Comparison of ENCODE assay signal across 27 cellular contexts in genomic region chr6:168896321-168896720, GRCh38.
A peak's percentile ranks its signal among the peaks of the same experiment; 100 is the strongest.
DNase-seq lines count a peak whose midpoint lies in the region; ATAC-seq and TF ChIP-seq lines count a peak whose summit lies in the region.
"Had no signal": no experiment of that assay in that cellular context is flagged by ENCODE, and none has a peak within 500 bp of the region (broad histone marks: within the 10 kb centered on the region; RNA-seq: fewer than 3 reads in every experiment).

No MANE protein-coding gene starts in this region.

- no peak overlapping the region for H4K8ac ChIP-seq in IMR-90 (ENCODE audit: low read depth in 2 of 2, low read length in 2 of 2)

- TF ChIP-seq RAD21 in IMR-90 (IDR thresholded peaks at IDR 0.05; ENCODE audit: low read length), result no peak

- no peak overlapping the region for H3K4ac ChIP-seq in IMR-90 (ENCODE audit: low read depth, low read length)

- no peaks in the 10 kb centered on the region for H3K9me1 ChIP-seq in IMR-90 (ENCODE audit: insufficient read depth, low read length)

- in situ Hi-C loops in IMR-90 (cut with MboI; ENCODE audit: low sequenced_read_pairs), result loop anchor here (10.0 to 25.0 kb wide), 2 partner anchors 618 to 984 kb away; no protein-coding TSS in a partner anchor
- in situ Hi-C loops in G401 (cut with HindIII; ENCODE audit: low sequenced_read_pairs), result no loop called here

- no peak overlapping the region for H4K91ac ChIP-seq in IMR-90 (ENCODE audit: insufficient read depth, low read depth, low read length)

- H3K4me1 Mint-ChIP-seq in Caco-2 (ENCODE audit: low read depth, unreplicated experiment), result peaks cover 16% of the 10 kb centered on the region
- peaks cover 25 to 32% of the 10 kb centered on the region in 2 donors for H3K4me1 Mint-ChIP-seq in immature natural killer cell

- no peaks in the 10 kb centered on the region for H4K20me1 ChIP-seq in IMR-90 (ENCODE audit: insufficient read depth, low read length)
- no peaks in the 10 kb centered on the region for H4K20me1 ChIP-seq in osteoblast (ENCODE audit: insufficient read depth, low read length)

- no peak for TF ChIP-seq CTCF in Caco-2 (IDR thresholded peaks at IDR 0.05; ENCODE audit: insufficient read depth in 1 of 2, low read depth in 1 of 2, low read length in 1 of 2, severe bottlenecking in 1 of 2, unreplicated experiment in 1 of 2)
- no peak for TF ChIP-seq CTCF in IMR-90 (conservative IDR thresholded peaks at IDR 0.05; ENCODE audit: low read depth, low read length)
- TF ChIP-seq CTCF in osteoblast (IDR thresholded peaks at IDR 0.05; ENCODE audit: extremely low read depth, low read depth, low read length), result no peak

- 80% methylated on average over 1 of the region's 9 CpGs; no CpG with 5 or more reads in 1 of the 2 experiments for WGBS in IMR-90 (ENCODE audit: extremely low coverage in 2 of 2, insufficient read length in 1 of 2), 2 experiments

- no peak overlapping the region; the same call in 1 of the 2 replicates for H4K5ac ChIP-seq in IMR-90 (ENCODE audit: low read depth, low read length)

- H3K14ac ChIP-seq in IMR-90 (replicated peaks; ENCODE audit: low read depth, low read length), result no peak overlapping the region

- H2BK15ac ChIP-seq in IMR-90 (ENCODE audit: low read depth, low read length), result no peak overlapping the region

- no peak overlapping the region for H3K9ac ChIP-seq in IMR-90 (ENCODE audit: low read depth, low read length)

- peaks cover 6% of the 10 kb centered on the region for H3K4me1 ChIP-seq in Caco-2
- H3K4me1 ChIP-seq in IMR-90 (ENCODE audit: control insufficient read depth, insufficient read depth, low read length), result no peaks in the 10 kb centered on the region
- H3K4me1 ChIP-seq in osteoblast (ENCODE audit: insufficient read depth, low read length), result peaks cover 6% of the 10 kb centered on the region
- H3K4me1 ChIP-seq: foreskin keratinocyte had no signal

- no peak overlapping the region for H3K56ac ChIP-seq in IMR-90 (ENCODE audit: extremely low read depth, insufficient read depth, low read length)

- DNase-seq in Caco-2, result no peak
- no peak for DNase-seq in IMR-90
- no peak for DNase-seq in immature natural killer cell
- DNase-seq in osteoblast (ENCODE audit: insufficient read length, low spot score, missing footprints), result no peak
- no peak for DNase-seq in NCI-H2029 treated with DMSO at 0.1 percent for 48 hours (lab: John Stamatoyannopoulos, UW)
- no peak for DNase-seq in G401 (ENCODE audit: low spot score)
- DNase-seq: activated T-cell treated with anti-CD3 and anti-CD28 coated beads, Interleukin-2, amount 50 U/mL, for 48 hours; amygdala; C1 segment of cervical spinal cord; effector memory CD4-positive, alpha-beta T cell; foreskin keratinocyte; heart left ventricle; Karpas-422; kidney glomerular epithelial cell; lower lobe of right lung; NCI-H1436; NCI-H446 treated with DMSO at 0.1 percent for 48 hours; NCI-H82; occipital lobe; RPMI8226 had no signal

- no peak overlapping the region for H2AK9ac ChIP-seq in IMR-90 (replicated peaks; ENCODE audit: low read depth, low read length, poor library complexity)

- POLR2A ChIA-PET in Caco-2 (lab: Charles Lee) (no interaction called here), IMR-90 (lab: Charles Lee; ENCODE audit: unreplicated experiment) (no interaction called here)

- H2AK5ac ChIP-seq in IMR-90 (ENCODE audit: low read depth, low read length), result no peak overlapping the region

- ATAC-seq in IMR-90 (ENCODE audit: low read depth), result no peak
- no peak for ATAC-seq in GM19467 (IDR thresholded peaks at IDR 0.05; ENCODE audit: unreplicated experiment)
- ATAC-seq: foreskin keratinocyte, GM12878, GM23338 had no signal

- H3K27ac ChIP-seq in IMR-90 (ENCODE audit: insufficient read depth, low read length), result no peak overlapping the region
- H3K27ac ChIP-seq in osteoblast (ENCODE audit: low read depth, low read length), result no peak overlapping the region
- H3K27ac ChIP-seq: coronary artery, foreskin keratinocyte, heart left ventricle, lower lobe of right lung, skin epidermis, tibial nerve had no signal

- dilution Hi-C loops in IMR-90 (cut with HindIII; ENCODE audit: low sequenced_read_pairs, unreplicated experiment), result no loop called here

- TF ChIP-seq POLR2A in IMR-90 (IDR thresholded peaks at IDR 0.05; ENCODE audit: low read depth, low read length), result no peak

- intact Hi-C loops in Caco-2 (cut with micrococcal nuclease; ENCODE audit: unreplicated experiment) (loop anchor here (5.0 kb wide), 1 partner anchor 806 kb away; the partner anchor contains the start of genes C6orf120 and WDR27), IMR-90 (cut with micrococcal nuclease) (loop anchor here (5.0 to 10.0 kb wide), 3 partner anchors 758 to 1636 kb away; no protein-coding TSS in a partner anchor)

- H3K4me3 ChIP-seq in Caco-2 (ENCODE audit: low read depth, low read length), result no peak overlapping the region
- H3K4me3 ChIP-seq in IMR-90 (ENCODE audit: insufficient read depth, low read depth, low read length), result no peak overlapping the region
- no peak overlapping the region for H3K4me3 ChIP-seq in osteoblast (ENCODE audit: insufficient read depth, low read length)
- H3K4me3 ChIP-seq: coronary artery, GM12878, GM23338, heart left ventricle, lower lobe of right lung, skin epidermis, tibial nerve had no signal

- H3K79me1 ChIP-seq in IMR-90 (ENCODE audit: low read depth in 1 of 2, low read length in 2 of 2), result no peaks in the 10 kb centered on the region

- H3K9me3 ChIP-seq in Caco-2 (no peaks in the 10 kb centered on the region), IMR-90 (ENCODE audit: control insufficient read depth, insufficient read depth, low read length) (peaks cover 2% of the 10 kb centered on the region; the same call in 1 of the 2 replicates), osteoblast (ENCODE audit: low read depth, low read length) (no peaks in the 10 kb centered on the region)
- H3K9me3 ChIP-seq: lower lobe of right lung had no signal

- no peaks in the 10 kb centered on the region for H3K27me3 ChIP-seq in Caco-2 (replicated peaks; ENCODE audit: control insufficient read depth, insufficient read depth, low read length)
- H3K27me3 ChIP-seq in IMR-90 (ENCODE audit: control insufficient read depth, insufficient read depth, low read length), result peaks cover 4% of the 10 kb centered on the region; the same call in 1 of the 2 replicates
- H3K27me3 ChIP-seq in osteoblast (ENCODE audit: insufficient read depth, low read length), result peaks cover 8% of the 10 kb centered on the region
- H3K27me3 ChIP-seq: foreskin keratinocyte, tibial nerve had no signal

- H3K4me3 Mint-ChIP-seq in Caco-2 (ENCODE audit: unreplicated experiment) (peak overlapping the region; percentile 6), immature natural killer cell (peak overlapping the region in 3 of 5 donors; percentile 30 to 79 (median 55))
- H3K4me3 Mint-ChIP-seq: GM23338; T-helper 1 cell treated with Interleukin-12 subunit alpha and Interleukin-12 subunit beta and Interleukin-4 antibody, amounts not matched to agents 30 μg/mL and 1 μg/mL, for 36 hours had no signal

- H3K4me2 ChIP-seq in IMR-90 (ENCODE audit: low read depth, low read length) (no peak overlapping the region), osteoblast (ENCODE audit: insufficient read depth, low read length) (no peak overlapping the region)
- H3K4me2 ChIP-seq: GM23338 had no signal

- BruUV-seq in Caco-2 (replicated peaks; lab: Mats Ljungman, UMichigan), result no TSS peak
- no TSS peak for BruUV-seq in IMR-90 (replicated peaks; lab: Mats Ljungman, UMichigan)

- peak overlapping the region; percentile 5 for H2AFZ ChIP-seq in IMR-90 (replicated peaks; ENCODE audit: low read length, poor library complexity)
- peak overlapping the region; percentile 39 for H2AFZ ChIP-seq in osteoblast (ENCODE audit: low read length)
- H2AFZ ChIP-seq: GM23338 had no signal

- CTCF ChIA-PET in Caco-2 (lab: Charles Lee) (no interaction called here), IMR-90 (lab: Yijun Ruan, JAX) (interaction anchor here (1.1 kb wide), 1 partner anchor 55 kb away, joined by 3 read pairs; no protein-coding TSS in a partner anchor)

- H3K27me3 Mint-ChIP-seq in Caco-2 (ENCODE audit: insufficient read depth, unreplicated experiment) (no peaks in the 10 kb centered on the region), immature natural killer cell (ENCODE audit: low read depth in 3 of 3) (peaks cover 0 to 2% (median 0%) of the 10 kb centered on the region in 3 donors)

- no peak overlapping the region for H3K23ac ChIP-seq in IMR-90 (ENCODE audit: low read depth, low read length)

- no peaks in the 10 kb centered on the region for H3K9me3 Mint-ChIP-seq in Caco-2 (ENCODE audit: unreplicated experiment)
- H3K9me3 Mint-ChIP-seq in immature natural killer cell, result peaks cover 0 to 1% (median 0%) of the 10 kb centered on the region in 6 donors
- H3K9me3 Mint-ChIP-seq: GM23338; T-helper 1 cell treated with Interleukin-12 subunit alpha and Interleukin-12 subunit beta and Interleukin-4 antibody, amounts not matched to agents 30 μg/mL and 1 μg/mL, for 36 hours had no signal

- H3K18ac ChIP-seq in IMR-90 (ENCODE audit: low read depth, low read length), result no peak overlapping the region

- H3K36me3 Mint-ChIP-seq in Caco-2 (ENCODE audit: insufficient read depth, unreplicated experiment), result peaks cover 4% of the 10 kb centered on the region
- H3K36me3 Mint-ChIP-seq in immature natural killer cell, result peaks cover 0 to 4% (median 0%) of the 10 kb centered on the region in 3 donors

- H2BK120ac ChIP-seq in IMR-90 (ENCODE audit: low read depth, low read length), result no peak overlapping the region

- H2BK5ac ChIP-seq in IMR-90 (ENCODE audit: low read depth, low read length, poor library complexity, severe bottlenecking), result no peak overlapping the region

- no peaks in the 10 kb centered on the region for H3K79me2 ChIP-seq in osteoblast (ENCODE audit: insufficient read depth, low read length)

- H3K36me3 ChIP-seq in Caco-2 (ENCODE audit: control insufficient read depth, insufficient read depth, low read length), result no peaks in the 10 kb centered on the region
- H3K36me3 ChIP-seq in IMR-90 (ENCODE audit: control insufficient read depth, insufficient read depth, low read length), result no peaks in the 10 kb centered on the region
- no peaks in the 10 kb centered on the region for H3K36me3 ChIP-seq in osteoblast (ENCODE audit: insufficient read depth, low read length)
- H3K36me3 ChIP-seq: heart left ventricle, lower lobe of right lung, tibial nerve had no signal

- H3K27ac Mint-ChIP-seq in Caco-2 (ENCODE audit: unreplicated experiment) (no peak overlapping the region), immature natural killer cell (peak overlapping the region in 5 of 6 donors; percentile 41 to 76 (median 74))
- H3K27ac Mint-ChIP-seq: GM23338; T-helper 1 cell treated with Interleukin-12 subunit alpha and Interleukin-12 subunit beta and Interleukin-4 antibody, amounts not matched to agents 30 μg/mL and 1 μg/mL, for 36 hours had no signal

- no peak overlapping the region for H2BK20ac ChIP-seq in IMR-90 (ENCODE audit: low read depth, low read length)

TF ChIP-seq in IMR-90, 13 proteins besides CTCF, POLR2A, EP300 and RAD21 (continues in another document):
- no peak for TF ChIP-seq BHLHE40 (IDR thresholded peaks at IDR 0.05; ENCODE audit: low read depth, low read length)
- no peak for TF ChIP-seq NFE2L2 (IDR thresholded peaks at IDR 0.05; ENCODE audit: low read depth, low read length)
- TF ChIP-seq SMC3 (IDR thresholded peaks at IDR 0.05; ENCODE audit: low read depth, low read length), result no peak
- no peak for TF ChIP-seq MAZ (IDR thresholded peaks at IDR 0.05; ENCODE audit: borderline replicate concordance, low read depth, low read length)
- no peak for TF ChIP-seq FOS (IDR thresholded peaks at IDR 0.05; ENCODE audit: low read depth, low read length)
